Comparison of ENCODE assay signal across 9 cellular contexts in the genomic region with DNA sequence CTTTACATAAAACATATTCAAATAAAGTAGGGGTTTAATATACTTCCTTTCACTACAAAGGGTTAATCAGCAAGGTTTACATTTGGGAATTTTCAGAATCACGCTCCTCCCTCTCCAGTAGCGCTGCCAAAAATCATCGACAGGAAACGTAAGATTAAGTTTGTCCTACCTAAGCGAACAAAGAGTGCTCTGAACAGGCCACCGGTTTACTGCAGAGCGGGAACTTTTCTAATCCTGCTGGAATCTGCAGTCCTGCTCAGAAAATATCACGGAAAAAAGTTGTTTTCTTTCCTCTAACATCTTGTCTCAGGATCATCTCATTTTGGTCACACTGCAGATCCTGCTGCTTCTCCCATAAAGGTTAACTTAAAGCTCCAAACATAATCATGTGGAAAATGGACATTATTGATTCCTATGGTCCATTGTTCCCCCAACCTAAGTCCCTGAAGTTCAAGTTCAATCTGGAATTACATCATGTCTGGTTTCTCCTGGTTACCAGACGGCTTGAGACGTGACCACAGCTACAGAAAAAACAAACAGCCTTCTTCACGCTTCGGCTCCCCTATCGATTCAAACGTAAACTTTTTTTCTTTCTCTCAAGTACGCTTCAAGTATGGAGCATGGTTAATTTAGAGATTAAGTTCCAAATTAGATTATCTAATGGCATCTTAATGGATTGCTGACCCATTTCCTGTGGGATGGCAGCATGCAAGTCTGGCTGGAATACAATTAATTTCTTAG.
DNase-seq lines count a peak whose midpoint lies in the region; ATAC-seq and TF ChIP-seq lines count a peak whose summit lies in the region.
"Had no signal": no experiment of that assay in that cellular context is flagged by ENCODE, and none has a peak within 500 bp of the region (broad histone marks: within the 10 kb centered on the region; RNA-seq: fewer than 3 reads in every experiment).

No MANE protein-coding gene starts in this region.

- H3K4me1 ChIP-seq in neural progenitor cell: peaks cover 11% of the 10 kb centered on the region

- H3K27ac Mint-ChIP-seq in Calu3 (ENCODE audit: unreplicated experiment): peak overlapping the region; percentile 94
- H3K27ac Mint-ChIP-seq in neural progenitor cell: peak overlapping the region; percentile 21
- no peak overlapping the region for H3K27ac Mint-ChIP-seq in activated naive CD8-positive, alpha-beta T cell treated with anti-CD3 and anti-CD28 coated beads, Interleukin-2, amount 50 U/mL, for 24 hours

- H2AFZ ChIP-seq in neural progenitor cell (replicated peaks): no peak overlapping the region

- H3F3A ChIP-seq in neural progenitor cell (ENCODE audit: low read depth): no peaks in the 10 kb centered on the region

- peak overlapping the region; percentile 21 for H3K4me2 ChIP-seq in neural progenitor cell

- H3K79me2 ChIP-seq in neural progenitor cell (ENCODE audit: low read depth): no peaks in the 10 kb centered on the region

- H3K36me3 ChIP-seq in neural progenitor cell: no peaks in the 10 kb centered on the region

- no peaks in the 10 kb centered on the region for H3K9me3 ChIP-seq in neural progenitor cell (ENCODE audit: low read depth)

- CTCF ChIA-PET in Calu3 (lab: Charles Lee): no interaction called here

- TF ChIP-seq CTCF in Calu3 (IDR thresholded peaks at IDR 0.05; ENCODE audit: unreplicated experiment): no peak
- no peak for TF ChIP-seq CTCF in neural progenitor cell (IDR thresholded peaks at IDR 0.05)

- intact Hi-C loops in Calu3 (cut with micrococcal nuclease; ENCODE audit: unreplicated experiment): loop anchor here (2.0 to 5.0 kb wide), 5 partner anchors 66 to 226 kb away; no protein-coding TSS in a partner anchor

- no peak overlapping the region for H3K27ac ChIP-seq in neural progenitor cell

- H3K4me3 Mint-ChIP-seq in Calu3 (ENCODE audit: low read depth, unreplicated experiment) (peak overlapping the region; percentile 69), neural progenitor cell (peak overlapping the region; percentile 42)
- H3K4me3 Mint-ChIP-seq in activated naive CD8-positive, alpha-beta T cell treated with anti-CD3 and anti-CD28 coated beads, Interleukin-2, amount 50 U/mL, for 24 hours: no peak overlapping the region

- no peak overlapping the region for H3K9ac ChIP-seq in neural progenitor cell

- ATAC-seq in esophagus mucosa: peak; percentile 66
- no peak for ATAC-seq in HG03139 (IDR thresholded peaks at IDR 0.05; ENCODE audit: unreplicated experiment)
- no peak for ATAC-seq in activated naive CD8-positive, alpha-beta T cell treated with anti-CD3 and anti-CD28 coated beads, Interleukin-2, amount 50 U/mL, for 24 hours
- no peak for ATAC-seq in GM19395 (IDR thresholded peaks at IDR 0.05; ENCODE audit: unreplicated experiment)

- no peaks in the 10 kb centered on the region for H4K20me1 ChIP-seq in neural progenitor cell (ENCODE audit: low read depth)

- H3K27me3 Mint-ChIP-seq in Calu3 (ENCODE audit: unreplicated experiment): no peaks in the 10 kb centered on the region
- peaks cover 3% of the 10 kb centered on the region for H3K27me3 Mint-ChIP-seq in neural progenitor cell (ENCODE audit: insufficient read depth, low read depth)
- no peaks in the 10 kb centered on the region for H3K27me3 Mint-ChIP-seq in activated naive CD8-positive, alpha-beta T cell treated with anti-CD3 and anti-CD28 coated beads, Interleukin-2, amount 50 U/mL, for 24 hours

- H3K27me3 ChIP-seq in neural progenitor cell: no peaks in the 10 kb centered on the region

- peaks cover 22% of the 10 kb centered on the region for H3K4me1 Mint-ChIP-seq in Calu3 (ENCODE audit: low read depth, unreplicated experiment)
- H3K4me1 Mint-ChIP-seq in neural progenitor cell: peaks cover 23% of the 10 kb centered on the region
- no peaks in the 10 kb centered on the region for H3K4me1 Mint-ChIP-seq in activated naive CD8-positive, alpha-beta T cell treated with anti-CD3 and anti-CD28 coated beads, Interleukin-2, amount 50 U/mL, for 24 hours

- H3K36me3 Mint-ChIP-seq in Calu3 (ENCODE audit: insufficient read depth, unreplicated experiment) (peaks cover 21% of the 10 kb centered on the region), neural progenitor cell (no peaks in the 10 kb centered on the region)
- no peaks in the 10 kb centered on the region for H3K36me3 Mint-ChIP-seq in activated naive CD8-positive, alpha-beta T cell treated with anti-CD3 and anti-CD28 coated beads, Interleukin-2, amount 50 U/mL, for 24 hours (ENCODE audit: low read depth)

- H3K9me3 Mint-ChIP-seq in Calu3 (ENCODE audit: low read depth, unreplicated experiment): no peaks in the 10 kb centered on the region
- no peaks in the 10 kb centered on the region for H3K9me3 Mint-ChIP-seq in neural progenitor cell
- peaks cover 3% of the 10 kb centered on the region for H3K9me3 Mint-ChIP-seq in activated naive CD8-positive, alpha-beta T cell treated with anti-CD3 and anti-CD28 coated beads, Interleukin-2, amount 50 U/mL, for 24 hours

- TSS peak; percentile 61 for BruUV-seq in Calu3 (replicated peaks; lab: Mats Ljungman, UMichigan)

- DNase-seq in Calu3: peak; percentile 48
- peak; percentile 51 for DNase-seq in NCI-H510A (lab: John Stamatoyannopoulos, UW)
- peak; percentile 36 for DNase-seq in neural progenitor cell (ENCODE audit: low spot score)
- DNase-seq in activated naive CD8-positive, alpha-beta T cell treated with anti-CD3 and anti-CD28 coated beads, Interleukin-2, amount 50 U/mL, for 24 hours: no peak
- no peak for DNase-seq in GM19240 (ENCODE audit: insufficient read length, low spot score)
- DNase-seq: KG1 had no signal

- no peak overlapping the region for H3K4me3 ChIP-seq in neural progenitor cell

Comparison
In these comparisons a context has a peak if more than half of its experiments do, and no peak if none do; other contexts are left out.
1. DNase-seq: peak in Calu3 (single experiment), NCI-H510A (single experiment) and neural progenitor cell (single experiment); none in activated naive CD8-positive, alpha-beta T cell treated with anti-CD3 and anti-CD28 coated beads, Interleukin-2, amount 50 U/mL, for 24 hours (single experiment) and GM19240 (single experiment).